ENCODE assay signal across 15 cellular contexts in the genomic region with DNA sequence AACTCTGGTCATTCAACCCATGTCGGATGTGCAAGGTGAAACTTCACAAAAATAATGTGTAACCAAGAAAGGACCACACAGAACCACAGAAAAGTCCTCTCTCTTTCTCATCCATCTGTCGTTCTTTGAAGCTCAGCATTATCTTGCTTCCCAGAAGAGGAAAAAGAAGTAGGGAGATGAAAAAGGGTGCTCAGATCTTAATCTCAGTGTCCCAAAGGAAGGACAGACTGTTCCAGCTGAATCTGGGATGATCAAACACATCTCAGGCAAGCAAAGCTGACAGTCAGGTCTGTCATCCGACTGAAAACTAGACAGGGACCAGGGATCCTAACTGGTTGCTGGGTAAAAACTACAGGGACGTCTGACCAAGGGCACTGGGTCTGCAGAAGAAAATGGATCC. TPM values are rescaled to one million over a fixed set of nuclear protein-coding genes. Genes with fewer than 3 reads are reported as not detected.
DNase-seq lines count a peak whose midpoint lies in the region; ATAC-seq and TF ChIP-seq lines count a peak whose summit lies in the region.
"Had no signal": no experiment of that assay in that cellular context is flagged by ENCODE, and none has a peak within 500 bp of the region (broad histone marks: within the 10 kb centered on the region; RNA-seq: fewer than 3 reads in every experiment).

No MANE protein-coding gene starts in this region.

- H3K36me3 Mint-ChIP-seq in activated naive CD4-positive, alpha-beta T cell treated with anti-CD3 and anti-CD28 coated beads, Interleukin-2, amount 10 ng/mL, durations not matched to agents 7 days and 5 days, result peaks cover 64% of the 10 kb centered on the region
- H3K36me3 Mint-ChIP-seq in activated naive CD4-positive, alpha-beta T cell treated with anti-CD3 and anti-CD28 coated beads, Interleukin-2, amount 50 U/mL, for 72 hours, result peaks cover 11 to 20% of the 10 kb centered on the region in 2 donors
- H3K36me3 Mint-ChIP-seq in mesothelial cell of epicardium (no peaks in the 10 kb centered on the region), endodermal cell (ENCODE audit: low read depth) (no peaks in the 10 kb centered on the region)

- H3K4me3 ChIP-seq in upper lobe of right lung (no peak overlapping the region), endodermal cell (ENCODE audit: low read length) (no peak overlapping the region)
- H3K4me3 ChIP-seq: esophagus muscularis mucosa, tibial artery had no signal

- peaks cover 97% of the 10 kb centered on the region for H3K4me1 ChIP-seq in upper lobe of right lung
- H3K4me1 ChIP-seq in endodermal cell (ENCODE audit: control insufficient read depth, insufficient read depth, low read length), result peaks cover 40% of the 10 kb centered on the region

- H3K9me3 ChIP-seq in upper lobe of right lung, result no peaks in the 10 kb centered on the region
- no peaks in the 10 kb centered on the region for H3K9me3 ChIP-seq in endodermal cell (ENCODE audit: control insufficient read depth, low read length)
- H3K9me3 ChIP-seq: esophagus muscularis mucosa, SK-N-SH, tibial artery had no signal

- no peak overlapping the region for H3K9ac ChIP-seq in endodermal cell (ENCODE audit: extremely low read depth, low read length, poor library complexity, severe bottlenecking)
- H3K9ac ChIP-seq: SK-N-SH had no signal

- no peaks in the 10 kb centered on the region for H3K36me3 ChIP-seq in upper lobe of right lung
- H3K36me3 ChIP-seq in endodermal cell (ENCODE audit: control insufficient read depth, insufficient read depth, low read length), result no peaks in the 10 kb centered on the region
- H3K36me3 ChIP-seq: esophagus muscularis mucosa, tibial artery had no signal

- H3K27ac Mint-ChIP-seq in activated naive CD4-positive, alpha-beta T cell treated with anti-CD3 and anti-CD28 coated beads, Interleukin-2, amount 10 ng/mL, durations not matched to agents 7 days and 5 days, result peak overlapping the region; percentile 99
- peak overlapping the region; percentile 88 to 95 for H3K27ac Mint-ChIP-seq in activated naive CD4-positive, alpha-beta T cell treated with anti-CD3 and anti-CD28 coated beads, Interleukin-2, amount 50 U/mL, for 72 hours
- H3K27ac Mint-ChIP-seq in mesothelial cell of epicardium (peak overlapping the region; percentile 9), endodermal cell (no peak overlapping the region)

- no peak for DNase-seq in activated naive CD4-positive, alpha-beta T cell treated with anti-CD3 and anti-CD28 coated beads, Interleukin-2, amount 10 ng/mL, durations not matched to agents 7 days and 5 days
- DNase-seq in activated naive CD4-positive, alpha-beta T cell treated with anti-CD3 and anti-CD28 coated beads, Interleukin-2, amount 50 U/mL, for 16 hours, result no peak
- no peak for DNase-seq in activated naive CD4-positive, alpha-beta T cell treated with anti-CD3 and anti-CD28 coated beads, Interleukin-2, amount 50 U/mL, for 72 hours (ENCODE audit: low spot score in 2 of 2)
- DNase-seq in mesothelial cell of epicardium (ENCODE audit: low spot score in 2 of 2, unreplicated experiment in 2 of 2) (no peak), upper lobe of right lung (no peak), endodermal cell (no peak), caudate nucleus (lab: John Stamatoyannopoulos, UW) (no peak)
- DNase-seq: activated gamma-delta T cell, DMS79, NCI-H1092 treated with DMSO at 0.1 percent for 48 hours, NCI-H226, SK-N-SH, tibial artery had no signal

- 92 to 100% methylated on average over 2 to 4 of the region's 4 CpGs for WGBS in endodermal cell (ENCODE audit: insufficient coverage in 1 of 2, insufficient read length in 1 of 2), 2 experiments

- intact Hi-C loops in upper lobe of right lung (cut with DNase I), result no loop called here

- H3K9me3 Mint-ChIP-seq in activated naive CD4-positive, alpha-beta T cell treated with anti-CD3 and anti-CD28 coated beads, Interleukin-2, amount 10 ng/mL, durations not matched to agents 7 days and 5 days, result no peaks in the 10 kb centered on the region
- peaks cover 3 to 5% of the 10 kb centered on the region in 2 donors for H3K9me3 Mint-ChIP-seq in activated naive CD4-positive, alpha-beta T cell treated with anti-CD3 and anti-CD28 coated beads, Interleukin-2, amount 50 U/mL, for 72 hours
- no peaks in the 10 kb centered on the region for H3K9me3 Mint-ChIP-seq in mesothelial cell of epicardium
- H3K9me3 Mint-ChIP-seq in endodermal cell, result no peaks in the 10 kb centered on the region

- peak overlapping the region; percentile 79 for H3K27ac ChIP-seq in upper lobe of right lung
- H3K27ac ChIP-seq in endodermal cell (ENCODE audit: low read depth, low read length), result no peak overlapping the region
- no peak overlapping the region for H3K27ac ChIP-seq in caudate nucleus (ENCODE audit: low read depth, low read length)
- H3K27ac ChIP-seq: tibial artery had no signal

- CTCF ChIA-PET in activated naive CD4-positive, alpha-beta T cell treated with anti-CD3 and anti-CD28 coated beads, Interleukin-2, amount 10 ng/mL, durations not matched to agents 7 days and 5 days (lab: Charles Lee), result interaction anchor here (1.2 to 7.9 kb wide), 4 partner anchors 14 to 33 kb away, joined by 4 to 92 read pairs (median 7); partner anchors contain the start of gene ARHGEF3

- H3K27me3 ChIP-seq in upper lobe of right lung, result no peaks in the 10 kb centered on the region
- H3K27me3 ChIP-seq in endodermal cell (ENCODE audit: control insufficient read depth, insufficient read depth, low read length, poor library complexity, severe bottlenecking), result no peaks in the 10 kb centered on the region
- H3K27me3 ChIP-seq: esophagus muscularis mucosa, tibial artery had no signal

- peak overlapping the region; percentile 37 for H3K4me3 Mint-ChIP-seq in activated naive CD4-positive, alpha-beta T cell treated with anti-CD3 and anti-CD28 coated beads, Interleukin-2, amount 10 ng/mL, durations not matched to agents 7 days and 5 days
- H3K4me3 Mint-ChIP-seq in mesothelial cell of epicardium (no peak overlapping the region), endodermal cell (no peak overlapping the region)

- no peaks in the 10 kb centered on the region for H3K27me3 Mint-ChIP-seq in activated naive CD4-positive, alpha-beta T cell treated with anti-CD3 and anti-CD28 coated beads, Interleukin-2, amount 10 ng/mL, durations not matched to agents 7 days and 5 days
- H3K27me3 Mint-ChIP-seq in mesothelial cell of epicardium (ENCODE audit: low read depth), result no peaks in the 10 kb centered on the region
- H3K27me3 Mint-ChIP-seq in endodermal cell (ENCODE audit: insufficient read depth), result no peaks in the 10 kb centered on the region

- TF ChIP-seq CTCF in mesothelial cell of epicardium (IDR thresholded peaks at IDR 0.05; ENCODE audit: unreplicated experiment), result no peak
- TF ChIP-seq CTCF in upper lobe of right lung (IDR thresholded peaks at IDR 0.05), result no peak
- TF ChIP-seq CTCF in endodermal cell (conservative IDR thresholded peaks at IDR 0.05), result no peak

- peaks cover 100% of the 10 kb centered on the region for H3K4me1 Mint-ChIP-seq in activated naive CD4-positive, alpha-beta T cell treated with anti-CD3 and anti-CD28 coated beads, Interleukin-2, amount 10 ng/mL, durations not matched to agents 7 days and 5 days
- H3K4me1 Mint-ChIP-seq in mesothelial cell of epicardium (peaks cover 61% of the 10 kb centered on the region), endodermal cell (peaks cover 58% of the 10 kb centered on the region)

- no peak for ATAC-seq in activated naive CD4-positive, alpha-beta T cell treated with anti-CD3 and anti-CD28 coated beads, Interleukin-2, amount 50 U/mL, for 72 hours
- ATAC-seq in upper lobe of right lung (no peak), GM18498 (IDR thresholded peaks at IDR 0.05; ENCODE audit: unreplicated experiment) (no peak)

RNA-seq across cellular contexts. Expression of gene ARHGEF3, which starts 16.2 kb away (rescaled TPM):
- total RNA-seq in activated naive CD4-positive, alpha-beta T cell treated with anti-CD3 and anti-CD28 coated beads, Interleukin-2, amount 50 U/mL, for 72 hours, result 10 to 100 TPM; 35.7 to 54.0 TPM
- 28.7 to 31.7 TPM (median 29.0 TPM) in 3 replicates for total RNA-seq in mesothelial cell of epicardium
- 37.5 TPM for total RNA-seq in upper lobe of right lung
- 10 to 100 TPM; 12.7 to 14.1 TPM for total RNA-seq in endodermal cell
- polyA plus RNA-seq in endodermal cell (2013, experiment 1 of 2), result 5.8 TPM
- 5.6 TPM for polyA plus RNA-seq in endodermal cell (2013, experiment 2 of 2)
